ENCODE assay signal across 31 cellular contexts in genomic region chr14:72758420-72758819, GRCh38.
"Had no signal": no experiment of that assay in that cellular context is flagged by ENCODE, and none has a peak within 500 bp of the region (broad histone marks: within the 10 kb centered on the region; RNA-seq: fewer than 3 reads in every experiment).

No MANE protein-coding gene starts in this region.

- H3K4me1 Mint-ChIP-seq: activated naive CD8-positive, alpha-beta T cell treated with anti-CD3 and anti-CD28 coated beads, Interleukin-2, amount 10 ng/mL, durations not matched to agents 7 days and 5 days had no signal

- H3K36me3 ChIP-seq: brain microvascular endothelial cell, thoracic aorta, uterus had no signal

- H3K4me3 Mint-ChIP-seq: activated naive CD4-positive, alpha-beta T cell treated with anti-CD3 and anti-CD28 coated beads for 36 hours; activated naive CD8-positive, alpha-beta T cell treated with anti-CD3 and anti-CD28 coated beads, Interleukin-2, amount 10 ng/mL, durations not matched to agents 7 days and 5 days; activated T-helper 1 cell treated with anti-CD3 and anti-CD28 coated beads, Interleukin-12 subunit alpha, Interleukin-12 subunit beta, Interleukin-2, Interleukin-4 antibody, amounts not matched to agents 30 ng/mL and 10 ng/mL and 1 ng/mL, durations not matched to agents 14 hours and 24 hours and 36 hours; effector memory CD8-positive, alpha-beta T cell; natural killer cell treated with Interleukin-12 subunit alpha and Interleukin-12 subunit beta and Interleukin-15 and Interleukin-18, amount 100 ng/mL, for 72 hours had no signal

- FAIRE-seq: astrocyte, endothelial cell of umbilical vein had no signal

- DNase-seq: activated CD4-positive, alpha-beta T cell treated with anti-CD3 and anti-CD28 coated beads for 48 hours; activated CD4-positive, alpha-beta T cell treated with anti-CD3 and anti-CD28 coated beads, Interleukin-2, amount 50 U/mL, for 48 hours; activated CD8-positive, alpha-beta memory T cell treated with anti-CD3 and anti-CD28 coated beads for 24 hours; activated effector memory CD4-positive, alpha-beta T cell treated with anti-CD3 and anti-CD28 coated beads, Interleukin-2, amount 50 U/mL, for 16 hours; activated naive CD4-positive, alpha-beta T cell treated with anti-CD3 and anti-CD28 coated beads for 36 hours; activated naive CD8-positive, alpha-beta T cell treated with anti-CD3 and anti-CD28 coated beads, Interleukin-2, amount 10 ng/mL, durations not matched to agents 7 days and 5 days; amniotic stem cell; brain microvascular endothelial cell; cortex of kidney; effector memory CD8-positive, alpha-beta T cell; foreskin fibroblast; heart right ventricle; islet precursor cell; left ventricle myocardium inferior; mesendoderm; mucosa of descending colon; posterior cingulate gyrus; stimulated activated CD4-positive, alpha-beta T cell treated with anti-CD3 and anti-CD28 coated beads, Interleukin-12 subunit alpha, Interleukin-12 subunit beta, amount 100 ng/mL, for 4 hours; stimulated activated CD4-positive, alpha-beta T cell treated with anti-CD3 and anti-CD28 coated beads, Interleukin-4, amount 100 ng/mL, for 1 hour; stimulated activated naive CD8-positive, alpha-beta T cell treated with anti-CD3 and anti-CD28 coated beads, Interleukin-15, Interleukin-2, amounts not matched to agents 100 U/mL and 50 U/mL, for 24 hours; trophoblast cell; uterus had no signal

- H3K4me1 ChIP-seq: uterus had no signal

- H3K27ac ChIP-seq: brain microvascular endothelial cell, heart right ventricle, left ventricle myocardium inferior, skin epidermis, thoracic aorta, uterus had no signal

- H3K27ac Mint-ChIP-seq: activated naive CD4-positive, alpha-beta T cell treated with anti-CD3 and anti-CD28 coated beads for 36 hours; activated naive CD8-positive, alpha-beta T cell treated with anti-CD3 and anti-CD28 coated beads, Interleukin-2, amount 10 ng/mL, durations not matched to agents 7 days and 5 days; activated T-helper 1 cell treated with anti-CD3 and anti-CD28 coated beads, Interleukin-12 subunit alpha, Interleukin-12 subunit beta, Interleukin-2, Interleukin-4 antibody, amounts not matched to agents 30 ng/mL and 10 ng/mL and 1 ng/mL, durations not matched to agents 14 hours and 24 hours and 36 hours; effector memory CD8-positive, alpha-beta T cell; natural killer cell treated with Interleukin-12 subunit alpha and Interleukin-12 subunit beta and Interleukin-15 and Interleukin-18, amount 100 ng/mL, for 72 hours had no signal

- ATAC-seq: activated CD4-positive, CD25-positive, alpha-beta regulatory T cell treated with anti-CD3 and anti-CD28 coated beads, Interleukin-2, amount 50 U/mL, for 24 hours; effector memory CD8-positive, alpha-beta T cell; heart right ventricle; mucosa of descending colon; natural killer cell treated with Interleukin-12 subunit alpha and Interleukin-12 subunit beta and Interleukin-15 and Interleukin-18, amount 100 ng/mL, for 72 hours; sciatic nerve; stimulated activated naive CD8-positive, alpha-beta T cell treated with anti-CD3 and anti-CD28 coated beads, Interleukin-15, Interleukin-2, amounts not matched to agents 100 U/mL and 50 U/mL, for 24 hours had no signal

- H3K27me3 ChIP-seq: brain microvascular endothelial cell, heart right ventricle, uterus had no signal

- H3K4me3 ChIP-seq: heart right ventricle, left ventricle myocardium inferior, lung, mucosa of descending colon, skin epidermis, thoracic aorta, uterus had no signal
